30 cellular contexts compared by ENCODE assay signal in the genomic region with DNA sequence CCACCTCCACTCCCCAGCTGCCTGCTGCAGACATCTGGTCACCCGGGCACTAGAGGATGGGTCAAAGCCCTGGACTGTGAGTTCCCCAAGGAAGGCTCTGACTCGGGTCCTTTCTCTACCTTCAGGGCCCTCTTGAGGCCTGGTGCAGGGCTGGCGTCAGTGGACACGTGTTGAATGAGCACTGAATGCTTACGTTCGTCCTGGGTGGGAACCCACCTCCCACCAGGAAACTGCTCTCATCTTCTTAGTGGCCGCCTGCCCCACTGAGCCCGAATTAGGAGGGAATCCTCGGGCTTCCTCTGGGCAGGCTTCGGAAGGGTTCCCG.
"Had no signal": no experiment of that assay in that cellular context is flagged by ENCODE, and none has a peak within 500 bp of the region (broad histone marks: within the 10 kb centered on the region; RNA-seq: fewer than 3 reads in every experiment).

No MANE protein-coding gene starts in this region.

- DNase-seq: activated CD4-positive, alpha-beta memory T cell treated with anti-CD3 and anti-CD28 coated beads, Interleukin-2, amount 10 ng/mL, durations not matched to agents 7 days and 5 days; activated CD4-positive, alpha-beta T cell treated with anti-CD3 and anti-CD28 coated beads, Interleukin-2, amount 50 U/mL, for 1 hour; activated CD4-positive, CD25-positive, alpha-beta regulatory T cell; activated gamma-delta T cell treated with Interleukin-2 at 50 U/mL for 16 hours; activated naive CD4-positive, alpha-beta T cell treated with anti-CD3 and anti-CD28 coated beads, Interleukin-2, amount 10 ng/mL, durations not matched to agents 7 days and 5 days; activated T-cell treated with anti-CD3 and anti-CD28 coated beads for 4 hours; activated T-cell treated with anti-CD3 and anti-CD28 coated beads, Interleukin-2, amount 50 U/mL, for 72 hours; adrenal gland; anterior cingulate cortex; caudate nucleus; Karpas-422; MM.1S; NCI-H1105; NCI-H1436; NCI-H1694 treated with DMSO at 0.1 percent for 48 hours; NCI-H2029 treated with DMSO at 0.1 percent for 48 hours; NCI-H510A treated with DMSO at 0.1 percent for 48 hours; NCI-H69; NK-92 treated with Interleukin-12 subunit alpha and Interleukin-12 subunit beta, amount 100 ng/mL, for 24 hours; OCI-M1; SHP77; T-cell; T-helper 2 cell; T1000 had no signal

- H3K9me3 ChIP-seq: adrenal gland, breast epithelium, SJSA1 had no signal

- H3K36me3 ChIP-seq: adrenal gland, breast epithelium, SJSA1 had no signal

- H3K27ac ChIP-seq: adrenal gland, breast epithelium, RWPE1, SJSA1, VCaP had no signal

- FAIRE-seq: TTC549 had no signal

- H3K27me3 ChIP-seq: adrenal gland, breast epithelium, SJSA1 had no signal

- ATAC-seq: activated T-cell treated with anti-CD3 and anti-CD28 coated beads, Interleukin-2, amount 50 U/mL, for 72 hours; Panc1 had no signal

- H3K4me1 ChIP-seq: breast epithelium, SJSA1 had no signal

- H3K4me3 ChIP-seq: adrenal gland, breast epithelium, SJSA1 had no signal
